ENCODE assay signal across 12 cellular contexts in the genomic region with DNA sequence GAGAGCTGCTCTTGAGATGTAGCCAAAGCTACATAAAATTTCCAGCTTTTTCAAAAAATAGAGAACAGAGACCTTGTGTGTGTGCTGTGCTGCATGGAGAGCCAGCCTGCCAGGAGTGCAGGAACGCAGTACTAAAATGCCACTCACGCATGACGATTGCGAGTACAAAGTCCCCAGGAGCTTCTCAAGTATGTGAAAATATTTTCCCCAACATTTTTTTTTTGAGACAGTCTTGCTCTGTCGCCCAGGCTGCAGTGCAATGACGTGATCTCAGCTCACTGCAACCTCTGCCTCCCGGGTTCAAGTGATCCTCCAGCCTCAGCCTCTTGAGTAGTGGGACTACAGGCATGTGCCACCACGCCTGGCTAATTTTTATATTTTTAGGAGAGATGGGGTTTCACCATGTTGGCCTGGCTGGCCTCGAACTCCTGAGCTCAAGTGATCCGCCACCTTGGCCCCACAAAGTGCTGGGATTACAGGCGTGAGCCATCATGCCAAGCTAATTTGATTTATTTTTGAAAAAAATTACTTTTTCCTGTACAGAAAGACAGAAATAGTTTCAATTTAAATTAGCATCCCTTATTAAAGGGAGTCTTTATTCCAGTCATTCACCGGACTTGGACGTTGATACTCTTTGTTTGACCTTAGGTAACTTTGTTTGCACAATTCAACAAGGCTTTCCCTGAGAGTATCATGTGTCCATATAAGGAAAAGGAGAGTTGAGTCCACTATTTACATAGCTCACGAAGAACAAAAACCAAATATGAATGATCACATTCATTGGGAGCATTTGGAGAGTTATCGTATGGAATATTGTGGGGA. TPM values are rescaled to one million over a fixed set of nuclear protein-coding genes. Genes with fewer than 3 reads are reported as not detected.
DNase-seq lines count a peak whose midpoint lies in the region; ATAC-seq, FAIRE-seq and TF ChIP-seq lines count a peak whose summit lies in the region.
"Not testable (repeated sequence)": the region's sequence is repeated elsewhere in the genome, so short reads cannot be mapped to it uniquely, and the experiment has no call there.
"Had no signal": no experiment of that assay in that cellular context is flagged by ENCODE, and none has a peak within 500 bp of the region (broad histone marks: within the 10 kb centered on the region; RNA-seq: fewer than 3 reads in every experiment).

No MANE protein-coding gene starts in this region.

- DNase-seq in DMS153 (lab: John Stamatoyannopoulos, UW) (peak; percentile 44), NCI-H2029 (lab: John Stamatoyannopoulos, UW) (peak; percentile 64), thyroid gland (peak in 1 of 2 donors; percentile 86)
- DNase-seq in left lung, mucosa of descending colon: not testable (repeated sequence)

- not testable (repeated sequence) for TF ChIP-seq CTCF in left lung (IDR thresholded peaks at IDR 0.05); mucosa of descending colon (IDR thresholded peaks at IDR 0.05); thyroid gland (IDR thresholded peaks at IDR 0.05)

- not testable (repeated sequence) for H3K36me3 ChIP-seq in left lung; mucosa of descending colon (ENCODE audit: low read depth); thyroid gland

- not testable (repeated sequence) for H3K4me1 ChIP-seq in left lung; mucosa of descending colon (ENCODE audit: low read depth); thyroid gland

- not testable (repeated sequence) for TF ChIP-seq POLR2A in thyroid gland (IDR thresholded peaks at IDR 0.05)

- WGBS in thyroid gland, 2 donors, result 25 to 57% methylated on average over 13 to 15 of the region's 15 CpGs

- FAIRE-seq in endometrium (lab: Jason Lieb, UNC), result peak; percentile 31
- peak; percentile 93 for FAIRE-seq in islet of Langerhans (lab: Jason Lieb, UNC)

- intact Hi-C loops in left lung (cut with DNase I); mucosa of descending colon (cut with DNase I, micrococcal nuclease); thyroid gland (cut with DNase I): not testable (repeated sequence)

- not testable (repeated sequence) for H3K27me3 ChIP-seq in left lung, thyroid gland

- H3K4me3 ChIP-seq in left lung; mucosa of descending colon; thyroid gland (replicated peaks in 1 of 3): not testable (repeated sequence)

- H3K27ac ChIP-seq in left lung, result not testable (repeated sequence)
- peak overlapping the region in 2 of 3 donors; percentile 90 to 93 for H3K27ac ChIP-seq in thyroid gland

- ATAC-seq in left lung, result peak; percentile 81
- peak; percentile 67 for ATAC-seq in mucosa of descending colon

- not testable (repeated sequence) for H3K9me3 ChIP-seq in left lung, mucosa of descending colon, thyroid gland

RNA-seq across cellular contexts. Expression of a gene that starts 57.9 kb away (rescaled TPM):
- not detected for total RNA-seq in left lung
- total RNA-seq in mucosa of descending colon, result not detected
- not detected for total RNA-seq in thyroid gland
- total RNA-seq: A172; CD4-positive, CD25-positive, alpha-beta regulatory T cell; CD8-positive, alpha-beta memory T cell; H1; H9 had no signal
